Comparison of ENCODE assay signal across 13 cellular contexts in the genomic region with DNA sequence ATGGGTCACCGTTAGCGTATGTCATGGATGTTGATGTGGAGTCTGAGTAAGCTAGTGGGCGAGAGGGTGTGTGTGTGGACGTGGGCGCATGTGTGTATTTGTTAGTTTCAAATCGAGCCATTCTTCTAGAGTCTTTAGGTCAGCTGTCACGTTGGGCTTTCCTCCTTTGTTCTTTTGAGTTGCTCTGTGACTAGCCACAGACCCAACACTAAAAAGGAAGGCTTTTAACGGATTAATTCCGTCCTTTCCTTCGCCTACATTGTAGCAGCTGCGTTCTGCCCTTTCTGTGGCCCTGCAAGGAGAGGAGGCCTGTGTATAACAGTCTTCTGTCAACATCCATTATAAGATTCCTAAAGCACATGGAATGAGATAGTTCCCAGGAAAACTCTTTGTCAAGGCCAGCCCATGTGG.
DNase-seq lines count a peak whose midpoint lies in the region; ATAC-seq and TF ChIP-seq lines count a peak whose summit lies in the region.
"Had no signal": no experiment of that assay in that cellular context is flagged by ENCODE, and none has a peak within 500 bp of the region (broad histone marks: within the 10 kb centered on the region; RNA-seq: fewer than 3 reads in every experiment).

No MANE protein-coding gene starts in this region.

- no peaks in the 10 kb centered on the region for H3K4me1 ChIP-seq in esophagus (ENCODE audit: control insufficient read depth in 2 of 2, insufficient read depth in 2 of 2, low read length in 1 of 2)

- H3K36me3 ChIP-seq in esophagus (ENCODE audit: control insufficient read depth in 2 of 2, insufficient read depth in 2 of 2, low read length in 1 of 2) (peaks cover 0 to 4% of the 10 kb centered on the region in 2 donors), neural cell (ENCODE audit: insufficient read depth, low read length) (peaks cover 5% of the 10 kb centered on the region)

- H2AFZ ChIP-seq in neural cell (ENCODE audit: low read depth, low read length), result no peak overlapping the region

- H3F3A ChIP-seq in neural cell (ENCODE audit: insufficient read depth, low read length, poor library complexity, severe bottlenecking), result no peaks in the 10 kb centered on the region

- peak; percentile 11 for DNase-seq in activated CD8-positive, alpha-beta T cell treated with anti-CD3 and anti-CD28 coated beads for 36 hours
- no peak for DNase-seq in activated CD8-positive, alpha-beta T cell treated with anti-CD3 and anti-CD28 coated beads, Interleukin-2, amount 10 ng/mL, durations not matched to agents 7 days and 5 days
- DNase-seq in type B pancreatic cell (ENCODE audit: extremely low spot score, unreplicated experiment), result no peak
- DNase-seq in NAMALWA (ENCODE audit: low spot score), result no peak
- DNase-seq in DMS114 treated with DMSO at 0.1 percent for 48 hours (lab: John Stamatoyannopoulos, UW; ENCODE audit: unreplicated experiment), result no peak
- no peak for DNase-seq in medulla oblongata (ENCODE audit: extremely low spot score)
- DNase-seq: GF-D8; stimulated activated naive CD4-positive, alpha-beta T cell treated with Interleukin-2 at 50 U/mL for 16 hours; T-cell had no signal

- CTCF ChIA-PET in activated CD8-positive, alpha-beta T cell treated with anti-CD3 and anti-CD28 coated beads for 36 hours (lab: Charles Lee), result no interaction called here
- CTCF ChIA-PET in activated CD8-positive, alpha-beta T cell treated with anti-CD3 and anti-CD28 coated beads, Interleukin-2, amount 10 ng/mL, durations not matched to agents 7 days and 5 days (lab: Charles Lee), result no interaction called here

- no peaks in the 10 kb centered on the region for H3K36me3 Mint-ChIP-seq in activated CD8-positive, alpha-beta T cell treated with anti-CD3 and anti-CD28 coated beads for 36 hours (ENCODE audit: low read depth)
- H3K36me3 Mint-ChIP-seq in activated CD8-positive, alpha-beta T cell treated with anti-CD3 and anti-CD28 coated beads, Interleukin-2, amount 10 ng/mL, durations not matched to agents 7 days and 5 days (ENCODE audit: low read depth), result no peaks in the 10 kb centered on the region
- peaks cover 26% of the 10 kb centered on the region for H3K36me3 Mint-ChIP-seq in type B pancreatic cell
- H3K36me3 Mint-ChIP-seq: memory B cell, T-cell had no signal

- no peaks in the 10 kb centered on the region for H3K9me3 ChIP-seq in esophagus (ENCODE audit: control insufficient read depth in 2 of 2, insufficient read depth in 1 of 2, low read depth in 1 of 2, low read length in 1 of 2)
- no peaks in the 10 kb centered on the region for H3K9me3 ChIP-seq in neural cell (ENCODE audit: low read length)
- H3K9me3 ChIP-seq: ascending aorta had no signal

- H3K79me2 ChIP-seq in neural cell (replicated peaks; ENCODE audit: insufficient read depth, low read length), result peaks cover 47% of the 10 kb centered on the region

- no peak for TF ChIP-seq RAD21 in neural cell (conservative IDR thresholded peaks at IDR 0.05)

- H3K27ac ChIP-seq in esophagus (ENCODE audit: low read depth in 2 of 2, low read length in 1 of 2) (peak overlapping the region; percentile 14 to 65), neural cell (ENCODE audit: low read length) (no peak overlapping the region)

- no peak for ATAC-seq in activated CD8-positive, alpha-beta T cell treated with anti-CD3 and anti-CD28 coated beads for 36 hours
- ATAC-seq in activated CD8-positive, alpha-beta T cell treated with anti-CD3 and anti-CD28 coated beads, Interleukin-2, amount 10 ng/mL, durations not matched to agents 7 days and 5 days, result no peak
- ATAC-seq: T-cell had no signal

- no peaks in the 10 kb centered on the region for H3K9me3 Mint-ChIP-seq in activated CD8-positive, alpha-beta T cell treated with anti-CD3 and anti-CD28 coated beads for 36 hours
- no peaks in the 10 kb centered on the region for H3K9me3 Mint-ChIP-seq in activated CD8-positive, alpha-beta T cell treated with anti-CD3 and anti-CD28 coated beads, Interleukin-2, amount 10 ng/mL, durations not matched to agents 7 days and 5 days (ENCODE audit: insufficient read depth)
- peaks cover 4% of the 10 kb centered on the region for H3K9me3 Mint-ChIP-seq in type B pancreatic cell
- H3K9me3 Mint-ChIP-seq: T-cell had no signal

- H3K4me2 ChIP-seq in neural cell (ENCODE audit: low read length), result no peak overlapping the region

- POLR2A ChIA-PET in activated CD8-positive, alpha-beta T cell treated with anti-CD3 and anti-CD28 coated beads for 36 hours (lab: Charles Lee), result no interaction called here
- POLR2A ChIA-PET in activated CD8-positive, alpha-beta T cell treated with anti-CD3 and anti-CD28 coated beads, Interleukin-2, amount 10 ng/mL, durations not matched to agents 7 days and 5 days (lab: Charles Lee), result no interaction called here

- no peaks in the 10 kb centered on the region for H4K20me1 ChIP-seq in neural cell (ENCODE audit: insufficient read depth)

- H3K27ac Mint-ChIP-seq in activated CD8-positive, alpha-beta T cell treated with anti-CD3 and anti-CD28 coated beads for 36 hours, result no peak overlapping the region
- no peak overlapping the region for H3K27ac Mint-ChIP-seq in activated CD8-positive, alpha-beta T cell treated with anti-CD3 and anti-CD28 coated beads, Interleukin-2, amount 10 ng/mL, durations not matched to agents 7 days and 5 days
- peak overlapping the region; percentile 40 for H3K27ac Mint-ChIP-seq in type B pancreatic cell
- H3K27ac Mint-ChIP-seq: memory B cell, T-cell had no signal

- H3K4me3 ChIP-seq in esophagus (ENCODE audit: low read depth in 1 of 2, low read length in 2 of 2) (no peak overlapping the region), neural cell (ENCODE audit: low read length) (no peak overlapping the region)
- H3K4me3 ChIP-seq: ascending aorta had no signal

- no peak overlapping the region for H3K4me3 Mint-ChIP-seq in activated CD8-positive, alpha-beta T cell treated with anti-CD3 and anti-CD28 coated beads for 36 hours
- H3K4me3 Mint-ChIP-seq in activated CD8-positive, alpha-beta T cell treated with anti-CD3 and anti-CD28 coated beads, Interleukin-2, amount 10 ng/mL, durations not matched to agents 7 days and 5 days, result no peak overlapping the region
- H3K4me3 Mint-ChIP-seq in type B pancreatic cell, result peak overlapping the region; percentile 3
- H3K4me3 Mint-ChIP-seq: memory B cell, T-cell had no signal

- no peak overlapping the region for H3K9ac ChIP-seq in neural cell (ENCODE audit: low read length)

- H3K4me1 Mint-ChIP-seq in activated CD8-positive, alpha-beta T cell treated with anti-CD3 and anti-CD28 coated beads for 36 hours (ENCODE audit: low read depth), result no peaks in the 10 kb centered on the region
- H3K4me1 Mint-ChIP-seq in activated CD8-positive, alpha-beta T cell treated with anti-CD3 and anti-CD28 coated beads, Interleukin-2, amount 10 ng/mL, durations not matched to agents 7 days and 5 days (ENCODE audit: low read depth), result no peaks in the 10 kb centered on the region
- peaks cover 12% of the 10 kb centered on the region for H3K4me1 Mint-ChIP-seq in type B pancreatic cell (ENCODE audit: unreplicated experiment)
- H3K4me1 Mint-ChIP-seq: T-cell had no signal

- H3K27me3 ChIP-seq in esophagus (ENCODE audit: control insufficient read depth in 1 of 2, insufficient read depth in 2 of 2, low read length in 2 of 2) (no peaks in the 10 kb centered on the region), neural cell (ENCODE audit: insufficient read depth, low read depth, low read length) (no peaks in the 10 kb centered on the region)
- H3K27me3 ChIP-seq: ascending aorta had no signal

- TF ChIP-seq EP300 in neural cell (conservative IDR thresholded peaks at IDR 0.05; ENCODE audit: poor library complexity, severe bottlenecking), result no peak

- intact Hi-C loops in activated CD8-positive, alpha-beta T cell treated with anti-CD3 and anti-CD28 coated beads for 36 hours (cut with micrococcal nuclease), result no loop called here

- no peak for TF ChIP-seq CTCF in activated CD8-positive, alpha-beta T cell treated with anti-CD3 and anti-CD28 coated beads for 36 hours (IDR thresholded peaks at IDR 0.05)
- TF ChIP-seq CTCF in neural cell (IDR thresholded peaks at IDR 0.05; ENCODE audit: poor library complexity, severe bottlenecking) (no peak), type B pancreatic cell (conservative IDR thresholded peaks at IDR 0.05) (no peak)

- WGBS in esophagus, 2 donors, result 68 to 69% methylated on average over 11 of the region's 11 CpGs

- H3K27me3 Mint-ChIP-seq in activated CD8-positive, alpha-beta T cell treated with anti-CD3 and anti-CD28 coated beads for 36 hours, result no peaks in the 10 kb centered on the region
- no peaks in the 10 kb centered on the region for H3K27me3 Mint-ChIP-seq in activated CD8-positive, alpha-beta T cell treated with anti-CD3 and anti-CD28 coated beads, Interleukin-2, amount 10 ng/mL, durations not matched to agents 7 days and 5 days (ENCODE audit: low read depth)
- no peaks in the 10 kb centered on the region for H3K27me3 Mint-ChIP-seq in type B pancreatic cell
- H3K27me3 Mint-ChIP-seq: memory B cell, T-cell had no signal

- H3K9me2 ChIP-seq in neural cell (ENCODE audit: insufficient read depth, low read length), result no peaks in the 10 kb centered on the region

TF ChIP-seq in neural cell, 6 proteins besides CTCF, POLR2A, EP300 and RAD21 (continues in another document):
- TF ChIP-seq REST (IDR thresholded peaks at IDR 0.05; ENCODE audit: borderline replicate concordance), result peak; percentile 20
- TF ChIP-seq SMC3 (conservative IDR thresholded peaks at IDR 0.05; ENCODE audit: poor library complexity), result no peak
